8 cellular contexts compared by ENCODE assay signal in genomic region chr12:120669055-120669828, GRCh38. TPM values are rescaled to one million over a fixed set of nuclear protein-coding genes. Genes with fewer than 3 reads are reported as not detected.
DNase-seq lines count a peak whose midpoint lies in the region; ATAC-seq and TF ChIP-seq lines count a peak whose summit lies in the region.

No MANE protein-coding gene starts in this region.

- H3K27me3 Mint-ChIP-seq in dendritic cell treated with granulocyte-macrophage colony-stimulating factor and Interleukin-4, amounts not matched to agents 40 ng/mL and 50 ng/mL, for 4 days: no peaks in the 10 kb centered on the region

- H3K4me3 Mint-ChIP-seq in dendritic cell treated with granulocyte-macrophage colony-stimulating factor and Interleukin-4, amounts not matched to agents 40 ng/mL and 50 ng/mL, for 4 days: no peak overlapping the region

- peak; percentile 42 for ATAC-seq in HG03520 (IDR thresholded peaks at IDR 0.05; ENCODE audit: unreplicated experiment)
- ATAC-seq in omental fat pad (ENCODE audit: low FRiP score): peak; percentile 61

- no peaks in the 10 kb centered on the region for H3K36me3 Mint-ChIP-seq in dendritic cell treated with granulocyte-macrophage colony-stimulating factor and Interleukin-4, amounts not matched to agents 40 ng/mL and 50 ng/mL, for 4 days (ENCODE audit: low read depth)

- peak; percentile 45 to 66 for DNase-seq in NCI-H524 (lab: John Stamatoyannopoulos, UW)
- no peak for DNase-seq in NCI-H524 treated with DMSO at 0.1 percent for 48 hours (lab: John Stamatoyannopoulos, UW)
- no peak for DNase-seq in omental fat pad (ENCODE audit: low spot score)
- no peak for DNase-seq in lower leg skin (ENCODE audit: low spot score in 2 of 2)
- DNase-seq in stimulated activated CD4-positive, alpha-beta T cell treated with anti-CD3 and anti-CD28 coated beads, Interleukin-4, amount 100 ng/mL, for 1 hour: no peak
- no peak for DNase-seq in stimulated activated CD4-positive, alpha-beta T cell treated with anti-CD3 and anti-CD28 coated beads, Interleukin-2, amount 100 ng/mL, for 24 hours

- no peaks in the 10 kb centered on the region for H3K9me3 Mint-ChIP-seq in dendritic cell treated with granulocyte-macrophage colony-stimulating factor and Interleukin-4, amounts not matched to agents 40 ng/mL and 50 ng/mL, for 4 days

- 38 to 40% methylated on average over 17 of the region's 17 CpGs for WGBS in lower leg skin, 2 donors

- no peak for TF ChIP-seq POLR2A in lower leg skin (IDR thresholded peaks at IDR 0.05)

- peak overlapping the region; percentile 47 for H3K27ac Mint-ChIP-seq in dendritic cell treated with granulocyte-macrophage colony-stimulating factor and Interleukin-4, amounts not matched to agents 40 ng/mL and 50 ng/mL, for 4 days

- TF ChIP-seq CTCF in omental fat pad (IDR thresholded peaks at IDR 0.05) (no peak), lower leg skin (IDR thresholded peaks at IDR 0.05) (no peak)

- H3K4me3 ChIP-seq in lower leg skin (ENCODE audit: low read depth, poor library complexity, severe bottlenecking): no peak overlapping the region

- intact Hi-C loops in dendritic cell treated with granulocyte-macrophage colony-stimulating factor and Interleukin-4, amounts not matched to agents 40 ng/mL and 50 ng/mL, for 4 days (cut with micrococcal nuclease): no loop called here
- intact Hi-C loops in lower leg skin (cut with DNase I; ENCODE audit: low total_unique reads): no loop called here

- H3K4me1 Mint-ChIP-seq in dendritic cell treated with granulocyte-macrophage colony-stimulating factor and Interleukin-4, amounts not matched to agents 40 ng/mL and 50 ng/mL, for 4 days (ENCODE audit: low read depth): peaks cover 2% of the 10 kb centered on the region

RNA-seq across cellular contexts. Expression of gene MLEC, which starts 17.7 kb away (rescaled TPM):
- total RNA-seq in omental fat pad: 100 to 1,000 TPM in 1 of 4 donors, 10 to 100 TPM in 3; 84.8 to 121 (median 91.7) TPM
- total RNA-seq in lower leg skin: 10 to 100 TPM; 15.4 to 53.3 (median 40.9) TPM

RNA-seq across cellular contexts. Expression of gene CABP1, which starts 28.8 kb away (rescaled TPM):
- 10 to 100 TPM in 2 of 4 donors, 1 to 10 TPM in 2; 2.1 to 14.7 (median 6.6) TPM for total RNA-seq in omental fat pad
- total RNA-seq in lower leg skin: under 1 TPM in 3 of 4 donors, not detected in 1; 0.39 to 0.94 (median 0.89) TPM

RNA-seq across cellular contexts. Expression of gene UNC119B, which starts 41.0 kb away (rescaled TPM):
- 10 to 100 TPM; 19.6 to 38.1 (median 21.8) TPM for total RNA-seq in omental fat pad
- 10 to 100 TPM in 3 of 4 donors, 1 to 10 TPM in 1; 5.0 to 20.3 (median 13.9) TPM for total RNA-seq in lower leg skin

RNA-seq across cellular contexts. Expression of gene ACADS, which starts 56.4 kb away (rescaled TPM):
- total RNA-seq in omental fat pad: 100 to 1,000 TPM in 2 of 4 donors, 10 to 100 TPM in 2; 57.4 to 147 (median 97.9) TPM
- 10 to 100 TPM; 21.3 to 37.1 (median 29.1) TPM for total RNA-seq in lower leg skin

Comparison
In these comparisons a context has a peak if more than half of its experiments do, and no peak if none do; other contexts are left out.
1. DNase-seq: peak in NCI-H524 (2 of 2); none in NCI-H524 treated with DMSO at 0.1 percent for 48 hours (single experiment), omental fat pad (single experiment), lower leg skin (0 of 2), stimulated activated CD4-positive, alpha-beta T cell treated with anti-CD3 and anti-CD28 coated beads, Interleukin-4, amount 100 ng/mL, for 1 hour (single experiment) and stimulated activated CD4-positive, alpha-beta T cell treated with anti-CD3 and anti-CD28 coated beads, Interleukin-2, amount 100 ng/mL, for 24 hours (0 of 2).